In the genomic region with DNA sequence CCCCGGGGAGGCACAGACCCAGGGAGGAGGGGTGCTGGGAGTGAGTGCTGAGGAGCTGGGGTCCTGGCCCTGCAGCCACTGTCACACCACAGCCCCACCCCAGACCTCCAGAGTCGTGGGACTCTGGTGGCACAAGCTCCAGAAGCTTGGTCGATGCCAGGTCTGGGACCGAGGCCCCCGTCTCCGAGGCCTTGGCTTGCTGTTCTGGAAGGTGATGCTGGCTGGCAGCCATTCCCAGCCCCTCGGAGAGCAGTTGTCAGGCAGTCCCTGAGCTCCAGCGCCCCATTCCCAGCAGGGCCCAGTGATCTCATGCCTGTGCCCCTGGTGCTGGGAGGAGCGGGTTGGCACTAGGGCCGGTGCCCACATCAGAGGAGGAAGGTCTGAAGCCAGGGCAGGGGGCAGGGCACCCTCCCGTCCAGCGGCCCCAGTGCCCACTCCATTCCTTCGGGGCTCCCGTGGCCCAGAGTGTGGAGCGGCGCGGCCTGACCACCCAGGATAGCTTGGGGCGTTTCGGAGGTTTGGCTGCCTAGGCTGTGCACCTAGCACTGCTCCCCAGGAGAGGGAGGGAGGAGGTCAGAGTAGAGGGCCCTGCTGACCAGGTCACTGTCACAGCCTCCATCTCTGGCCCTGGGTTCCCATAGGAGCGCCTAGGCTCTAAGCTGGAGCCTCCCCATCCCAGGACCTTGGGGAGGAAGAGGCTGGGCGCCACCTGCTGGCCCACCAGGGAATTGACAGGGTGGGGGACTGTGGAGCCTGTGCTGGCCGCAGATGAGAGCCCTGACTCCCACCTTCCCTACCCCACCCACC, we compare ENCODE assay signal across 9 cellular contexts. TPM values are rescaled to one million over a fixed set of nuclear protein-coding genes. Genes with fewer than 3 reads are reported as not detected.
DNase-seq lines count a peak whose midpoint lies in the region; ATAC-seq and TF ChIP-seq lines count a peak whose summit lies in the region.
"Had no signal": no experiment of that assay in that cellular context is flagged by ENCODE, and none has a peak within 500 bp of the region (broad histone marks: within the 10 kb centered on the region; RNA-seq: fewer than 3 reads in every experiment).

No MANE protein-coding gene starts in this region.

- H3K4me3 ChIP-seq in fibroblast of the aortic adventitia (ENCODE audit: low read depth, low read length), result no peak overlapping the region

- ATAC-seq in GM18858 (IDR thresholded peaks at IDR 0.05; ENCODE audit: unreplicated experiment) (no peak), GM19328 (IDR thresholded peaks at IDR 0.05; ENCODE audit: unreplicated experiment) (no peak)

- peak; percentile 44 for TF ChIP-seq CTCF in fibroblast of the aortic adventitia (IDR thresholded peaks at IDR 0.05; ENCODE audit: insufficient read depth, low read length)

- peak; percentile 30 for DNase-seq in NCI-H748 (lab: John Stamatoyannopoulos, UW; ENCODE audit: unreplicated experiment)
- DNase-seq in NCI-H748 treated with DMSO at 0.1 percent for 48 hours (lab: John Stamatoyannopoulos, UW), result no peak
- peak; percentile 39 for DNase-seq in activated CD4-positive, alpha-beta T cell treated with anti-CD3 and anti-CD28 coated beads, Interleukin-2, amount 50 U/mL, for 1 hour
- peak; percentile 14 for DNase-seq in fibroblast of the aortic adventitia (ENCODE audit: low read depth)
- peak; percentile 42 for DNase-seq in retina
- no peak for DNase-seq in HPDE6-E6E7 (ENCODE audit: extremely low spot score)

RNA-seq across cellular contexts. Expression of gene ALPI, which starts 16.8 kb away (rescaled TPM):
- total RNA-seq in fibroblast of the aortic adventitia (ENCODE audit: low replicate concordance), result not detected in 2 replicates
- total RNA-seq: T-helper 1 cell treated with Interleukin-12 subunit alpha and Interleukin-12 subunit beta and Interleukin-4 antibody, amounts not matched to agents 30 ng/mL and 1 ng/mL, for 36 hours had no signal

RNA-seq across cellular contexts. Expression of gene ALPG, which starts 32.5 kb away (rescaled TPM):
- total RNA-seq in fibroblast of the aortic adventitia (ENCODE audit: low replicate concordance), result not detected in 2 replicates
- total RNA-seq: T-helper 1 cell treated with Interleukin-12 subunit alpha and Interleukin-12 subunit beta and Interleukin-4 antibody, amounts not matched to agents 30 ng/mL and 1 ng/mL, for 36 hours had no signal

RNA-seq across cellular contexts. Expression of gene ECEL1, which starts 48.5 kb away (rescaled TPM):
- not detected in 2 replicates for total RNA-seq in fibroblast of the aortic adventitia (ENCODE audit: low replicate concordance)
- total RNA-seq: T-helper 1 cell treated with Interleukin-12 subunit alpha and Interleukin-12 subunit beta and Interleukin-4 antibody, amounts not matched to agents 30 ng/mL and 1 ng/mL, for 36 hours had no signal

Comparison
In these comparisons a context has a peak if more than half of its experiments do, and no peak if none do; other contexts are left out.
1. DNase-seq: peak in NCI-H748 (single experiment), activated CD4-positive, alpha-beta T cell treated with anti-CD3 and anti-CD28 coated beads, Interleukin-2, amount 50 U/mL, for 1 hour (single experiment), fibroblast of the aortic adventitia (single experiment) and retina (single experiment); none in NCI-H748 treated with DMSO at 0.1 percent for 48 hours (single experiment) and HPDE6-E6E7 (single experiment).